In genomic region chr14:92704036-92704804, GRCh38 we compare ENCODE assay signal across 10 cellular contexts. TPM values are rescaled to one million over a fixed set of nuclear protein-coding genes. Genes with fewer than 3 reads are reported as not detected.
DNase-seq lines count a peak whose midpoint lies in the region; ATAC-seq and TF ChIP-seq lines count a peak whose summit lies in the region.
"Had no signal": no experiment of that assay in that cellular context is flagged by ENCODE, and none has a peak within 500 bp of the region (broad histone marks: within the 10 kb centered on the region; RNA-seq: fewer than 3 reads in every experiment).

No MANE protein-coding gene starts in this region.

- H3K27ac Mint-ChIP-seq in activated CD4-positive, alpha-beta memory T cell treated with anti-CD3 and anti-CD28 coated beads for 36 hours, result no peak overlapping the region
- H3K27ac Mint-ChIP-seq: brain had no signal

- H3K4me2 ChIP-seq in smooth muscle cell, result no peak overlapping the region

- H3K4me3 ChIP-seq in coronary artery (no peak overlapping the region), smooth muscle cell (no peak overlapping the region)
- H3K4me3 ChIP-seq: vagina had no signal

- peak; percentile 98 for ATAC-seq in GM19395 (IDR thresholded peaks at IDR 0.05; ENCODE audit: unreplicated experiment)
- ATAC-seq in HG03175 (IDR thresholded peaks at IDR 0.05; ENCODE audit: unreplicated experiment), result peak; percentile 98

- POLR2A ChIA-PET in activated CD4-positive, alpha-beta memory T cell treated with anti-CD3 and anti-CD28 coated beads for 36 hours (lab: Charles Lee), result no interaction called here

- 92% methylated on average over 23 of the region's 23 CpGs for WGBS in smooth muscle cell (ENCODE audit: low lambda C conversion rate)

- peaks cover 11% of the 10 kb centered on the region for H3K27me3 Mint-ChIP-seq in activated CD4-positive, alpha-beta memory T cell treated with anti-CD3 and anti-CD28 coated beads for 36 hours

- TF ChIP-seq CTCF in coronary artery (IDR thresholded peaks at IDR 0.05), result no peak
- no peak for TF ChIP-seq CTCF in smooth muscle cell (IDR thresholded peaks at IDR 0.05; ENCODE audit: borderline replicate concordance, insufficient read depth, poor library complexity, severe bottlenecking)

- no peaks in the 10 kb centered on the region for H3K9me3 ChIP-seq in smooth muscle cell (replicated peaks; ENCODE audit: low read depth)
- H3K9me3 ChIP-seq: vagina had no signal

- H3K4me1 Mint-ChIP-seq in activated CD4-positive, alpha-beta memory T cell treated with anti-CD3 and anti-CD28 coated beads for 36 hours (ENCODE audit: low read depth), result no peaks in the 10 kb centered on the region
- H3K4me1 Mint-ChIP-seq: brain had no signal

- no peak overlapping the region for H3K9ac ChIP-seq in smooth muscle cell (ENCODE audit: low read depth)

- no peaks in the 10 kb centered on the region for H3K4me1 ChIP-seq in smooth muscle cell (ENCODE audit: low read depth)
- H3K4me1 ChIP-seq: vagina had no signal

- H3K36me3 Mint-ChIP-seq in activated CD4-positive, alpha-beta memory T cell treated with anti-CD3 and anti-CD28 coated beads for 36 hours, result no peaks in the 10 kb centered on the region

- no peak overlapping the region for H2AFZ ChIP-seq in smooth muscle cell (ENCODE audit: low read depth)

- H3K27ac ChIP-seq in coronary artery (peak overlapping the region in 1 of 2 donors; percentile 56), smooth muscle cell (ENCODE audit: low read depth) (no peak overlapping the region)
- H3K27ac ChIP-seq: vagina had no signal

- no peaks in the 10 kb centered on the region for H3K79me2 ChIP-seq in smooth muscle cell (ENCODE audit: low read depth)

- no peaks in the 10 kb centered on the region for H4K20me1 ChIP-seq in smooth muscle cell (ENCODE audit: low read depth)

- CTCF ChIA-PET in activated CD4-positive, alpha-beta memory T cell treated with anti-CD3 and anti-CD28 coated beads for 36 hours (lab: Charles Lee), result interaction anchor here (0.7 kb wide), 1 partner anchor 11 kb away, joined by 3 read pairs; no protein-coding TSS in a partner anchor

- DNase-seq in Ammon's horn (ENCODE audit: low spot score) (peak; percentile 83), coronary artery (ENCODE audit: low spot score) (peak; percentile 65), smooth muscle cell (lab: John Stamatoyannopoulos, UW; ENCODE audit: unreplicated experiment) (no peak), NCI-H2107 (lab: John Stamatoyannopoulos, UW) (no peak)
- no peak for DNase-seq in stimulated activated CD4-positive, alpha-beta T cell treated with anti-CD3 and anti-CD28 coated beads, Interleukin-1b, Interleukin-23, amount 100 ng/mL, for 48 hours
- no peak for DNase-seq in activated CD4-positive, alpha-beta memory T cell treated with anti-CD3 and anti-CD28 coated beads for 36 hours

- H3K4me3 Mint-ChIP-seq in activated CD4-positive, alpha-beta memory T cell treated with anti-CD3 and anti-CD28 coated beads for 36 hours, result no peak overlapping the region
- H3K4me3 Mint-ChIP-seq: brain had no signal

- H3K9me3 Mint-ChIP-seq in activated CD4-positive, alpha-beta memory T cell treated with anti-CD3 and anti-CD28 coated beads for 36 hours, result no peaks in the 10 kb centered on the region
- H3K9me3 Mint-ChIP-seq: brain had no signal

- peaks cover 5% of the 10 kb centered on the region for H3K36me3 ChIP-seq in smooth muscle cell (ENCODE audit: low read depth)

- intact Hi-C loops in activated CD4-positive, alpha-beta memory T cell treated with anti-CD3 and anti-CD28 coated beads for 36 hours (cut with micrococcal nuclease), result no loop called here

- H3F3A ChIP-seq in smooth muscle cell (ENCODE audit: low read depth), result no peaks in the 10 kb centered on the region

- H3K27me3 ChIP-seq in smooth muscle cell (ENCODE audit: low read depth), result no peaks in the 10 kb centered on the region
- H3K27me3 ChIP-seq: vagina had no signal

RNA-seq across cellular contexts. Expression of gene LGMN, which starts 44.2 kb away (rescaled TPM):
- 10 to 100 TPM in 1 of 2 experiments, 1 to 10 TPM in 1; 9.2 to 10.2 TPM for total RNA-seq in activated CD4-positive, alpha-beta memory T cell treated with anti-CD3 and anti-CD28 coated beads for 36 hours
- total RNA-seq in smooth muscle cell, result 110 and 124 TPM in 2 replicates
- polyA plus RNA-seq in smooth muscle cell, result 111 and 133 TPM in 2 replicates

Comparison
In these comparisons a context has a peak if more than half of its experiments do, and no peak if none do; other contexts are left out.
1. DNase-seq: peak in Ammon's horn (single experiment) and coronary artery (single experiment); none in stimulated activated CD4-positive, alpha-beta T cell treated with anti-CD3 and anti-CD28 coated beads, Interleukin-1b, Interleukin-23, amount 100 ng/mL, for 48 hours (single experiment), activated CD4-positive, alpha-beta memory T cell treated with anti-CD3 and anti-CD28 coated beads for 36 hours (single experiment), smooth muscle cell (single experiment) and NCI-H2107 (single experiment).